ENCODE assay signal across 22 cellular contexts in genomic region chr1:3474016-3474415, GRCh38.
"Had no signal": no experiment of that assay in that cellular context is flagged by ENCODE, and none has a peak within 500 bp of the region (broad histone marks: within the 10 kb centered on the region; RNA-seq: fewer than 3 reads in every experiment).

No MANE protein-coding gene starts in this region.

- H3K27ac Mint-ChIP-seq: activated naive CD4-positive, alpha-beta T cell treated with anti-CD3 and anti-CD28 coated beads, Interleukin-2, amount 10 ng/mL, durations not matched to agents 7 days and 5 days; activated naive CD8-positive, alpha-beta T cell treated with anti-CD3 and anti-CD28 coated beads, Interleukin-2, amount 50 U/mL, for 24 hours; dendritic cell treated with granulocyte-macrophage colony-stimulating factor and Interleukin-4, amounts not matched to agents 40 ng/mL and 50 ng/mL, for 4 days; naive B cell; T-helper 1 cell treated with Interleukin-12 subunit alpha and Interleukin-12 subunit beta and Interleukin-4 antibody, amounts not matched to agents 30 μg/mL and 1 μg/mL, for 36 hours had no signal

- H3K36me3 ChIP-seq: cardiac muscle cell, neutrophil, tibial artery, vagina had no signal

- H3K4me1 Mint-ChIP-seq: activated naive CD4-positive, alpha-beta T cell treated with anti-CD3 and anti-CD28 coated beads, Interleukin-2, amount 10 ng/mL, durations not matched to agents 7 days and 5 days; activated naive CD8-positive, alpha-beta T cell treated with anti-CD3 and anti-CD28 coated beads, Interleukin-2, amount 50 U/mL, for 24 hours had no signal

- H3K27me3 Mint-ChIP-seq: activated naive CD4-positive, alpha-beta T cell treated with anti-CD3 and anti-CD28 coated beads, Interleukin-2, amount 10 ng/mL, durations not matched to agents 7 days and 5 days; activated naive CD8-positive, alpha-beta T cell treated with anti-CD3 and anti-CD28 coated beads, Interleukin-2, amount 50 U/mL, for 24 hours; dendritic cell treated with granulocyte-macrophage colony-stimulating factor and Interleukin-4, amounts not matched to agents 40 ng/mL and 50 ng/mL, for 4 days had no signal

- DNase-seq: activated CD4-positive, CD25-positive, alpha-beta regulatory T cell treated with anti-CD3 and anti-CD28 coated beads, Interleukin-2, amount 50 U/mL, for 72 hours; activated CD8-positive, alpha-beta memory T cell treated with anti-CD3 and anti-CD28 coated beads for 24 hours; activated CD8-positive, alpha-beta memory T cell treated with anti-CD3 and anti-CD28 coated beads, Interleukin-2, amount 50 U/mL, for 48 hours; activated effector memory CD4-positive, alpha-beta T cell treated with Interleukin-2 at 50 U/mL for 16 hours; activated naive CD4-positive, alpha-beta T cell treated with anti-CD3 and anti-CD28 coated beads, Interleukin-2, amount 10 ng/mL, durations not matched to agents 7 days and 5 days; activated naive CD8-positive, alpha-beta T cell treated with anti-CD3 and anti-CD28 coated beads, Interleukin-2, amount 50 U/mL, for 24 hours; activated T-cell treated with anti-CD3 and anti-CD28 coated beads, Interleukin-2, amount 50 U/mL, for 48 hours; effector CD8-positive, alpha-beta T cell; left cardiac atrium; mesenchymal stem cell; mucosa of descending colon; naive B cell; stimulated activated CD4-positive, alpha-beta T cell treated with anti-CD3 and anti-CD28 coated beads, Interleukin-2, amount 100 ng/mL, for 24 hours; stimulated activated naive CD4-positive, alpha-beta T cell treated with Interleukin-2 at 50 U/mL for 16 hours; tibial artery had no signal

- H3K36me3 Mint-ChIP-seq: activated naive CD4-positive, alpha-beta T cell treated with anti-CD3 and anti-CD28 coated beads, Interleukin-2, amount 10 ng/mL, durations not matched to agents 7 days and 5 days; naive B cell had no signal

- H3K4me3 Mint-ChIP-seq: activated naive CD4-positive, alpha-beta T cell treated with anti-CD3 and anti-CD28 coated beads, Interleukin-2, amount 10 ng/mL, durations not matched to agents 7 days and 5 days; activated naive CD8-positive, alpha-beta T cell treated with anti-CD3 and anti-CD28 coated beads, Interleukin-2, amount 50 U/mL, for 24 hours; dendritic cell treated with granulocyte-macrophage colony-stimulating factor and Interleukin-4, amounts not matched to agents 40 ng/mL and 50 ng/mL, for 4 days; naive B cell; T-helper 1 cell treated with Interleukin-12 subunit alpha and Interleukin-12 subunit beta and Interleukin-4 antibody, amounts not matched to agents 30 μg/mL and 1 μg/mL, for 36 hours had no signal

- H3K79me2 ChIP-seq: hepatocyte had no signal

- H3K4me3 ChIP-seq: cardiac muscle cell, hepatocyte, mucosa of descending colon, tibial artery, vagina had no signal

- H3K4me2 ChIP-seq: hepatocyte had no signal

- H3K27ac ChIP-seq: cardiac muscle cell, foreskin keratinocyte, hepatocyte, neutrophil, tibial artery, vagina had no signal

- H2AFZ ChIP-seq: hepatocyte had no signal

- H3K27me3 ChIP-seq: cardiac muscle cell, foreskin keratinocyte, hepatocyte, neutrophil, vagina had no signal

- H3K9me3 Mint-ChIP-seq: activated naive CD4-positive, alpha-beta T cell treated with anti-CD3 and anti-CD28 coated beads, Interleukin-2, amount 10 ng/mL, durations not matched to agents 7 days and 5 days; activated naive CD8-positive, alpha-beta T cell treated with anti-CD3 and anti-CD28 coated beads, Interleukin-2, amount 50 U/mL, for 24 hours; dendritic cell treated with granulocyte-macrophage colony-stimulating factor and Interleukin-4, amounts not matched to agents 40 ng/mL and 50 ng/mL, for 4 days; naive B cell; T-helper 1 cell treated with Interleukin-12 subunit alpha and Interleukin-12 subunit beta and Interleukin-4 antibody, amounts not matched to agents 30 μg/mL and 1 μg/mL, for 36 hours had no signal

- H3K9me3 ChIP-seq: mucosa of descending colon, neutrophil, tibial artery, vagina had no signal

- ATAC-seq: activated naive CD8-positive, alpha-beta T cell treated with anti-CD3 and anti-CD28 coated beads, Interleukin-2, amount 50 U/mL, for 24 hours; left cardiac atrium; mucosa of descending colon had no signal
